In genomic region chr14:105346200-105346533, GRCh38 we compare ENCODE assay signal across 21 cellular contexts. TPM values are rescaled to one million over a fixed set of nuclear protein-coding genes. Genes with fewer than 3 reads are reported as not detected.
"Had no signal": no experiment of that assay in that cellular context is flagged by ENCODE, and none has a peak within 500 bp of the region (broad histone marks: within the 10 kb centered on the region; RNA-seq: fewer than 3 reads in every experiment).

No MANE protein-coding gene starts in this region.

- H3K4me2 ChIP-seq: smooth muscle cell had no signal

- H3K27ac ChIP-seq: gastrocnemius medialis, ovary, testis, tibial artery had no signal

- FAIRE-seq: colon, keratinocyte had no signal

- H3K9me3 ChIP-seq: gastrocnemius medialis, ovary, testis, tibial artery had no signal

- H3K36me3 ChIP-seq: gastrocnemius medialis, ovary had no signal

- DNase-seq: dermis blood vessel endothelial cell; effector memory CD4-positive, alpha-beta T cell; foreskin fibroblast; gastrocnemius medialis; head of caudate nucleus; natural killer cell; occipital lobe; ovary; stimulated activated CD4-positive, alpha-beta T cell treated with anti-CD3 and anti-CD28 coated beads, Interleukin-12 subunit alpha, Interleukin-12 subunit beta, amount 100 ng/mL, for 4 hours; stimulated activated CD4-positive, alpha-beta T cell treated with anti-CD3 and anti-CD28 coated beads, Interleukin-1b, Interleukin-23, amount 100 ng/mL, for 48 hours; stimulated activated CD4-positive, alpha-beta T cell treated with anti-CD3 and anti-CD28 coated beads, Interleukin-4, amount 100 ng/mL, for 1 hour; stimulated activated CD8-positive, alpha-beta memory T cell treated with anti-CD3 and anti-CD28 coated beads, Interleukin-4, amount 100 ng/mL, for 48 hours; stimulated activated naive CD4-positive, alpha-beta T cell; stimulated activated naive CD8-positive, alpha-beta T cell treated with anti-CD3 and anti-CD28 coated beads, Interleukin-15, amount 100 ng/mL, for 72 hours; testis; tibial artery had no signal

- ATAC-seq: gastrocnemius medialis, natural killer cell, sciatic nerve had no signal

- H3K27me3 ChIP-seq: gastrocnemius medialis, ovary, testis, tibial artery had no signal

- H3K4me1 ChIP-seq: testis had no signal

- H3K4me3 ChIP-seq: gastrocnemius medialis, lung, ovary, smooth muscle cell, testis, tibial artery had no signal

RNA-seq across cellular contexts. Expression of gene TEX22, which starts 52.2 kb away (rescaled TPM):
- total RNA-seq: gastrocnemius medialis had no signal
